In the genomic region with DNA sequence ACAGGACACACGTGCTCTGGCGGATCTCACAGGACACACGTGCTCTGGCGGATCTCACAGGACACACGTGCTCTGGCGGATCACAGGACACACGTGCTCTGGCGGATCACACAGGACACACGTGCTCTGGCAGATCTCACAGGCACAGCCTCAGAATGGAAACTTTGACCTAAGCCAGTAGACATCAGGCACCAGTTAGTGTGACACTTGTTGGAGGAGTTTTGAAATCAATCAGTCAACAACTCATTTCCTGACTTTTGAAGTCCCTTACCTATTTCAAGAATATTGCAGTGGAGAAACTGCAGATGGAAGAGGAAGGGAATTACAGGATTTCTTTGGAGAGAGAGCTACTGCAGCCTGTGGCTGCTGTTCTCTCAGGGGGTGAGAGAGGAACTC, we compare ENCODE assay signal across 1 cellular context.
TF ChIP-seq lines count a peak whose summit lies in the region.
"Not testable (repeated sequence)": the region's sequence is repeated elsewhere in the genome, so short reads cannot be mapped to it uniquely, and the experiment has no call there.

No MANE protein-coding gene starts in this region.

TF ChIP-seq in HepG2, 621 proteins besides CTCF, POLR2A, EP300 and RAD21 (continued from another document and continues in another):
- 0 out of 2 replicates have a peak, but pooled peaks have one; percentile 26 for TF ChIP-seq ATF2 (CRISPR knock-in tag; IDR thresholded peaks at IDR 0.05)
- peak; percentile 47; the same call in 1 of the 2 replicates for TF ChIP-seq PPARG (CRISPR knock-in tag; conservative IDR thresholded peaks at IDR 0.05)
- 0 out of 2 replicates have a peak, but pooled peaks have one; percentile 31 for TF ChIP-seq TFDP2 (CRISPR knock-in tag; IDR thresholded peaks at IDR 0.05)
- peak; percentile 86 for TF ChIP-seq SAP130 (CRISPR knock-in tag; IDR thresholded peaks at IDR 0.05; ENCODE audit: low read depth)
- TF ChIP-seq KLF16 (CRISPR knock-in tag; IDR thresholded peaks at IDR 0.05), result 0 out of 4 replicates have a peak, but pooled peaks of 1 of the 2 experiments have one; percentile 42
- TF ChIP-seq, protein P1, sequence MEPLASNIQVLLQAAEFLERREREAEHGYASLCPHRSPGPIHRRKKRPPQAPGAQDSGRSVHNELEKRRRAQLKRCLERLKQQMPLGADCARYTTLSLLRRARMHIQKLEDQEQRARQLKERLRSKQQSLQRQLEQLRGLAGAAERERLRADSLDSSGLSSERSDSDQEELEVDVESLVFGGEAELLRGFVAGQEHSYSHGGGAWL (CRISPR knock-in tag; IDR thresholded peaks at IDR 0.05), result 0 out of 2 replicates have a peak, but pooled peaks have one; percentile 33
- TF ChIP-seq RFXAP (CRISPR knock-in tag; IDR thresholded peaks at IDR 0.05; ENCODE audit: borderline replicate concordance), result 0 out of 2 replicates have a peak, but pooled peaks have one; percentile 18
- peak; percentile 73 for TF ChIP-seq HMG20A (CRISPR knock-in tag; IDR thresholded peaks at IDR 0.05; ENCODE audit: borderline replicate concordance)
- peak; percentile 71; the same call in 1 of the 2 replicates for TF ChIP-seq ZMAT3 (CRISPR knock-in tag; conservative IDR thresholded peaks at IDR 0.05)
- TF ChIP-seq GATAD1 (CRISPR knock-in tag; IDR thresholded peaks at IDR 0.05), result peak; percentile 51
- TF ChIP-seq TFE3 (CRISPR knock-in tag; IDR thresholded peaks at IDR 0.05), result peak; percentile 84
- 0 out of 2 replicates have a peak, but pooled peaks have one; percentile 18 for TF ChIP-seq MLXIP (CRISPR knock-in tag; IDR thresholded peaks at IDR 0.05; ENCODE audit: borderline replicate concordance)
- 0 out of 2 replicates have a peak, but pooled peaks have one; percentile 12 for TF ChIP-seq ZSCAN21 (CRISPR knock-in tag; IDR thresholded peaks at IDR 0.05; ENCODE audit: borderline replicate concordance)
- TF ChIP-seq GATAD2A (CRISPR knock-in tag; IDR thresholded peaks at IDR 0.05), result peak; percentile 90
- TF ChIP-seq ZNF574 (CRISPR knock-in tag; IDR thresholded peaks at IDR 0.05), result peak; percentile 40; the same call in 1 of the 2 replicates
- 0 out of 2 replicates have a peak, but pooled peaks have one; percentile 39 for TF ChIP-seq KDM4B (CRISPR knock-in tag; IDR thresholded peaks at IDR 0.05)
- TF ChIP-seq, protein P2, sequence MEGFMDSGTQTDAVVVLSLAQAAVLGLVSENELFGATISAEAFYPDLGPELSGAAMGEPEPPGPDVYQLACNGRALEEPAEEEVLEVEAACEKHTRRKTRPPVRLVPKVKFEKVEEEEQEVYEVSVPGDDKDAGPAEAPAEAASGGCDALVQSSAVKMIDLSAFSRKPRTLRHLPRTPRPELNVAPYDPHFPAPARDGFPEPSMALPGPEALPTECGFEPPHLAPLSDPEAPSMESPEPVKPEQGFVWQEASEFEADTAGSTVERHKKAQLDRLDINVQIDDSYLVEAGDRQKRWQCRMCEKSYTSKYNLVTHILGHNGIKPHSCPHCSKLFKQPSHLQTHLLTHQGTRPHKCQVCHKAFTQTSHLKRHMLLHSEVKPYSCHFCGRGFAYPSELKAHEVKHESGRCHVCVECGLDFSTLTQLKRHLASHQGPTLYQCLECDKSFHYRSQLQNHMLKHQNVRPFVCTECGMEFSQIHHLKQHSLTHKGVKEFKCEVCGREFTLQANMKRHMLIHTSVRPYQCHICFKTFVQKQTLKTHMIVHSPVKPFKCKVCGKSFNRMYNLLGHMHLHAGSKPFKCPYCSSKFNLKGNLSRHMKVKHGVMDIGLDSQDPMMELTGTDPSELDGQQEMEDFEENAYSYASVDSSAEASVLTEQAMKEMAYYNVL (CRISPR knock-in tag; IDR thresholded peaks at IDR 0.05; ENCODE audit: borderline replicate concordance), result peak; percentile 61; the same call in 1 of the 2 replicates
- 0 out of 2 replicates have a peak, but pooled peaks have one; percentile 8 for TF ChIP-seq ZNF33B (CRISPR knock-in tag; IDR thresholded peaks at IDR 0.05)
- peak; percentile 75 for TF ChIP-seq IRF2 (CRISPR knock-in tag; IDR thresholded peaks at IDR 0.05)
- peak; percentile 38; the same call in 1 of the 2 replicates for TF ChIP-seq ESRRA (CRISPR knock-in tag; IDR thresholded peaks at IDR 0.05; ENCODE audit: low read depth)
- TF ChIP-seq, protein P3, sequence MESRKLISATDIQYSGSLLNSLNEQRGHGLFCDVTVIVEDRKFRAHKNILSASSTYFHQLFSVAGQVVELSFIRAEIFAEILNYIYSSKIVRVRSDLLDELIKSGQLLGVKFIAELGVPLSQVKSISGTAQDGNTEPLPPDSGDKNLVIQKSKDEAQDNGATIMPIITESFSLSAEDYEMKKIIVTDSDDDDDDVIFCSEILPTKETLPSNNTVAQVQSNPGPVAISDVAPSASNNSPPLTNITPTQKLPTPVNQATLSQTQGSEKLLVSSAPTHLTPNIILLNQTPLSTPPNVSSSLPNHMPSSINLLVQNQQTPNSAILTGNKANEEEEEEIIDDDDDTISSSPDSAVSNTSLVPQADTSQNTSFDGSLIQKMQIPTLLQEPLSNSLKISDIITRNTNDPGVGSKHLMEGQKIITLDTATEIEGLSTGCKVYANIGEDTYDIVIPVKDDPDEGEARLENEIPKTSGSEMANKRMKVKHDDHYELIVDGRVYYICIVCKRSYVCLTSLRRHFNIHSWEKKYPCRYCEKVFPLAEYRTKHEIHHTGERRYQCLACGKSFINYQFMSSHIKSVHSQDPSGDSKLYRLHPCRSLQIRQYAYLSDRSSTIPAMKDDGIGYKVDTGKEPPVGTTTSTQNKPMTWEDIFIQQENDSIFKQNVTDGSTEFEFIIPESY (CRISPR knock-in tag; IDR thresholded peaks at IDR 0.05), result peak; percentile 99
- TF ChIP-seq ELF3 (CRISPR knock-in tag; IDR thresholded peaks at IDR 0.05), result peak; percentile 84
- TF ChIP-seq MXD4 (CRISPR knock-in tag; IDR thresholded peaks at IDR 0.05), result peak; percentile 65; the same call in 1 of the 2 replicates
- TF ChIP-seq CEBPB (IDR thresholded peaks at IDR 0.05; ENCODE audit: borderline replicate concordance, low read depth, low read length), result peak; percentile 73; the same call in 1 of the 2 replicates
- peak; percentile 65; the same call in 1 of the 2 replicates for TF ChIP-seq TBX2 (CRISPR knock-in tag; IDR thresholded peaks at IDR 0.05; ENCODE audit: borderline replicate concordance)
- TF ChIP-seq SOX13 (IDR thresholded peaks at IDR 0.05), result not testable (repeated sequence)
- TF ChIP-seq SOX13 (CRISPR knock-in tag; conservative IDR thresholded peaks at IDR 0.05 in 1 of 2, IDR thresholded peaks at IDR 0.05 in 1 of 2), result peak in 1 of 2 experiments; percentile 42; a peak in 1 of 4 replicates
- TF ChIP-seq NR2C2 (CRISPR knock-in tag; IDR thresholded peaks at IDR 0.05; ENCODE audit: borderline replicate concordance), result peak; percentile 51; the same call in 1 of the 2 replicates
- TF ChIP-seq BCL6 (CRISPR knock-in tag; IDR thresholded peaks at IDR 0.05), result peak; percentile 64; the same call in 1 of the 2 replicates
- 0 out of 2 replicates have a peak, but pooled peaks have one; percentile 40 for TF ChIP-seq ZNF639 (CRISPR knock-in tag; conservative IDR thresholded peaks at IDR 0.05)
- TF ChIP-seq MIXL1 (CRISPR knock-in tag; IDR thresholded peaks at IDR 0.05), result peak; percentile 92
- TF ChIP-seq NFKBIZ (CRISPR knock-in tag; IDR thresholded peaks at IDR 0.05), result 0 out of 2 replicates have a peak, but pooled peaks have one; percentile 71
- TF ChIP-seq ZMYM3 (CRISPR knock-in tag; IDR thresholded peaks at IDR 0.05), result peak; percentile 75
- 0 out of 2 replicates have a peak, but pooled peaks have one; percentile 30 for TF ChIP-seq GABPB1 (CRISPR knock-in tag; IDR thresholded peaks at IDR 0.05)
- TF ChIP-seq FOXK1 (CRISPR knock-in tag; IDR thresholded peaks at IDR 0.05; ENCODE audit: borderline replicate concordance, low read depth), result 0 out of 2 replicates have a peak, but pooled peaks have one; percentile 33
- peak; percentile 34; the same call in 1 of the 2 replicates for TF ChIP-seq RXRA (CRISPR knock-in tag; IDR thresholded peaks at IDR 0.05)
- peak; percentile 87 for TF ChIP-seq CEBPG (CRISPR knock-in tag; IDR thresholded peaks at IDR 0.05)
- peak; percentile 64 for TF ChIP-seq BHLHE40 (IDR thresholded peaks at IDR 0.05; ENCODE audit: low read length)
- TF ChIP-seq, protein P4, sequence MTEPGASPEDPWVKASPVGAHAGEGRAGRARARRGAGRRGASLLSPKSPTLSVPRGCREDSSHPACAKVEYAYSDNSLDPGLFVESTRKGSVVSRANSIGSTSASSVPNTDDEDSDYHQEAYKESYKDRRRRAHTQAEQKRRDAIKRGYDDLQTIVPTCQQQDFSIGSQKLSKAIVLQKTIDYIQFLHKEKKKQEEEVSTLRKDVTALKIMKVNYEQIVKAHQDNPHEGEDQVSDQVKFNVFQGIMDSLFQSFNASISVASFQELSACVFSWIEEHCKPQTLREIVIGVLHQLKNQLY (CRISPR knock-in tag; IDR thresholded peaks at IDR 0.05), result peak; percentile 98
- peak; percentile 91 for TF ChIP-seq TRIM24 (CRISPR knock-in tag; IDR thresholded peaks at IDR 0.05)
- peak; percentile 79 for TF ChIP-seq ZBTB38 (CRISPR knock-in tag; IDR thresholded peaks at IDR 0.05)
- TF ChIP-seq ZNF431 (CRISPR knock-in tag; IDR thresholded peaks at IDR 0.05; ENCODE audit: borderline replicate concordance, low read depth), result peak; percentile 74; the same call in 1 of the 2 replicates
- TF ChIP-seq HOXA5 (CRISPR knock-in tag; IDR thresholded peaks at IDR 0.05), result peak; percentile 56; the same call in 1 of the 2 replicates
